Comparison of ENCODE assay signal across 26 cellular contexts in the genomic region with DNA sequence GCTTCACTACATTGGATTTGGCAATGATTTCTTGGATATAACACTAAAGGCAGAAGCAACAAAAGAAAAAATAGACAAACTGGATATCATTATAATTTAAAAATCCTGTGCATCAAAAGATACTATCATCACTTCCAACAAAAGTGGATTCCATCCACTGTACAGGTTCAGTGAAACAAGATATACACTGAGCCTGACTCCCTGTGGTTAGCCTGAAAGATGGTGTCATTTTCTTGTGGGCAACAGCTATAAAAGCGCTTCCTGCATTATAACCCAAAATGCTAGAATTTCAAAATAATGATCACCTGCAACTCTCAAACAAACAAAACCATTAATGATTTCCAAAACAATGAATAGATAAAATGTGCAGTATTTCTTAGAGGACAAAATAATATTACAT.
"Had no signal": no experiment of that assay in that cellular context is flagged by ENCODE, and none has a peak within 500 bp of the region (broad histone marks: within the 10 kb centered on the region; RNA-seq: fewer than 3 reads in every experiment).

No MANE protein-coding gene starts in this region.

- H3K9me3 Mint-ChIP-seq: stimulated activated effector memory CD8-positive, alpha-beta T cell treated with anti-CD3 and anti-CD28 coated beads, Interleukin-12 subunit alpha, Interleukin-12 subunit beta, amount 100 ng/mL, for 72 hours had no signal

- H3K27me3 Mint-ChIP-seq: dendritic cell treated with granulocyte-macrophage colony-stimulating factor and Interleukin-4, amounts not matched to agents 40 ng/mL and 50 ng/mL, for 4 days had no signal

- H3K4me3 Mint-ChIP-seq: dendritic cell treated with granulocyte-macrophage colony-stimulating factor and Interleukin-4, amounts not matched to agents 40 ng/mL and 50 ng/mL, for 4 days; endodermal cell; mesothelial cell of epicardium; naive B cell; nephron progenitor cell; stimulated activated effector memory CD8-positive, alpha-beta T cell treated with anti-CD3 and anti-CD28 coated beads, Interleukin-12 subunit alpha, Interleukin-12 subunit beta, amount 100 ng/mL, for 72 hours had no signal

- H3K36me3 Mint-ChIP-seq: stimulated activated effector memory CD8-positive, alpha-beta T cell treated with anti-CD3 and anti-CD28 coated beads, Interleukin-12 subunit alpha, Interleukin-12 subunit beta, amount 100 ng/mL, for 72 hours had no signal

- ATAC-seq: esophagus mucosa; gastrocnemius medialis; left cardiac atrium; left lung; mucosa of descending colon; stimulated activated effector memory CD8-positive, alpha-beta T cell treated with anti-CD3 and anti-CD28 coated beads, Interleukin-12 subunit alpha, Interleukin-12 subunit beta, amount 100 ng/mL, for 72 hours had no signal

- DNase-seq: effector CD8-positive, alpha-beta T cell; endodermal cell; foreskin fibroblast; gastrocnemius medialis; head of caudate nucleus; left cardiac atrium; left lung; mesenchymal stem cell; mucosa of descending colon; naive B cell; nephron progenitor cell; nucleus accumbens; sigmoid colon; stimulated activated CD4-positive, alpha-beta T cell treated with anti-CD3 and anti-CD28 coated beads, Interleukin-2, amount 100 ng/mL, for 24 hours; stimulated activated CD4-positive, alpha-beta T cell treated with anti-CD3 and anti-CD28 coated beads, Interleukin-4, amount 100 ng/mL, for 24 hours; stimulated activated naive CD4-positive, alpha-beta T cell treated with Interleukin-2 at 50 U/mL for 16 hours; stomach; thyroid gland; trophoblast cell had no signal

- H3K27ac Mint-ChIP-seq: dendritic cell treated with granulocyte-macrophage colony-stimulating factor and Interleukin-4, amounts not matched to agents 40 ng/mL and 50 ng/mL, for 4 days; endodermal cell; mesothelial cell of epicardium; naive B cell; nephron progenitor cell; stimulated activated effector memory CD8-positive, alpha-beta T cell treated with anti-CD3 and anti-CD28 coated beads, Interleukin-12 subunit alpha, Interleukin-12 subunit beta, amount 100 ng/mL, for 72 hours had no signal

- H3K4me3 ChIP-seq: gastrocnemius medialis, left lung, mucosa of descending colon, prostate gland, right atrium auricular region, sigmoid colon, stomach, thyroid gland, vagina had no signal

- H3K4me1 Mint-ChIP-seq: endodermal cell; naive B cell; nephron progenitor cell; stimulated activated effector memory CD8-positive, alpha-beta T cell treated with anti-CD3 and anti-CD28 coated beads, Interleukin-12 subunit alpha, Interleukin-12 subunit beta, amount 100 ng/mL, for 72 hours had no signal
